10 cellular contexts compared by ENCODE assay signal in genomic region chr4:18442957-18443356, GRCh38.
"Had no signal": no experiment of that assay in that cellular context is flagged by ENCODE, and none has a peak within 500 bp of the region (broad histone marks: within the 10 kb centered on the region; RNA-seq: fewer than 3 reads in every experiment).

No MANE protein-coding gene starts in this region.

- H3K27ac ChIP-seq: GM23248 had no signal

- H3K9ac ChIP-seq: GM23248 had no signal

- H2AFZ ChIP-seq: GM23248 had no signal

- H3K27ac Mint-ChIP-seq: HFFc6 had no signal

- DNase-seq: GM23248, GOT3, H7, HFFc6, IMR-90, Kasumi-1, KG1 had no signal

- ATAC-seq: HCT116, K562 had no signal

- H3K4me3 ChIP-seq: GM23248, HAP-1, K562 had no signal

- H3K4me3 Mint-ChIP-seq: HFFc6 had no signal

- H3K36me3 ChIP-seq: HAP-1 had no signal

- H3K4me1 ChIP-seq: HAP-1 had no signal

- H3K9me3 ChIP-seq: HAP-1 had no signal
